9 cellular contexts compared by ENCODE assay signal in genomic region chr11:68447015-68447801, GRCh38. TPM values are rescaled to one million over a fixed set of nuclear protein-coding genes. Genes with fewer than 3 reads are reported as not detected.
DNase-seq lines count a peak whose midpoint lies in the region; TF ChIP-seq lines count a peak whose summit lies in the region.
"Had no signal": no experiment of that assay in that cellular context is flagged by ENCODE, and none has a peak within 500 bp of the region (broad histone marks: within the 10 kb centered on the region; RNA-seq: fewer than 3 reads in every experiment).

No MANE protein-coding gene starts in this region.

- in situ Hi-C loops in HAP-1 (cut with MboI; ENCODE audit: low sequenced_read_pairs) = loop anchor here (10.0 kb wide), 1 partner anchor 192 kb away; no protein-coding TSS in a partner anchor

- intact Hi-C loops in Calu3 (cut with micrococcal nuclease; ENCODE audit: unreplicated experiment) = no loop called here

- H3K36me3 Mint-ChIP-seq in Calu3 (ENCODE audit: insufficient read depth, unreplicated experiment) = peaks cover 17% of the 10 kb centered on the region
- no peaks in the 10 kb centered on the region for H3K36me3 Mint-ChIP-seq in activated CD4-positive, alpha-beta memory T cell treated with anti-CD3 and anti-CD28 coated beads, Interleukin-2, amount 10 ng/mL, durations not matched to agents 7 days and 5 days (ENCODE audit: low read depth)

- no TSS peak for BruUV-seq in Calu3 (replicated peaks; lab: Mats Ljungman, UMichigan)

- peak; percentile 86 for DNase-seq in Calu3
- DNase-seq in HAP-1 (ENCODE audit: low spot score in 2 of 2) = peak; percentile 42 to 86
- DNase-seq in NCI-H526 treated with DMSO at 0.1 percent for 48 hours (lab: John Stamatoyannopoulos, UW) = peak; percentile 36
- peak; percentile 82 for DNase-seq in activated CD4-positive, alpha-beta memory T cell treated with anti-CD3 and anti-CD28 coated beads, Interleukin-2, amount 10 ng/mL, durations not matched to agents 7 days and 5 days
- peak; percentile 88 for DNase-seq in ecto neural progenitor cell (ENCODE audit: low spot score)
- peak; percentile 73 to 83 for DNase-seq in lung microvascular endothelial cell (ENCODE audit: low read depth in 2 of 2)
- peak; percentile 62 for DNase-seq in stimulated activated CD8-positive, alpha-beta memory T cell treated with anti-CD3 and anti-CD28 coated beads, Interleukin-12 subunit alpha, Interleukin-12 subunit beta, amount 100 ng/mL, for 1 hour (ENCODE audit: low read depth)
- DNase-seq in NCI-H524 treated with DMSO at 0.1 percent for 48 hours (lab: John Stamatoyannopoulos, UW) = no peak

- no peaks in the 10 kb centered on the region for H3K4me1 ChIP-seq in HAP-1

- H3K27me3 ChIP-seq in HAP-1 (ENCODE audit: low read depth) = no peaks in the 10 kb centered on the region

- TF ChIP-seq CTCF in Calu3 (IDR thresholded peaks at IDR 0.05; ENCODE audit: unreplicated experiment) = peak; percentile 87

- no peaks in the 10 kb centered on the region for H3K9me3 Mint-ChIP-seq in Calu3 (ENCODE audit: low read depth, unreplicated experiment)
- H3K9me3 Mint-ChIP-seq in activated CD4-positive, alpha-beta memory T cell treated with anti-CD3 and anti-CD28 coated beads, Interleukin-2, amount 10 ng/mL, durations not matched to agents 7 days and 5 days = no peaks in the 10 kb centered on the region

- peaks cover 24% of the 10 kb centered on the region for H3K36me3 ChIP-seq in HAP-1 (replicated peaks)

- H3K27me3 Mint-ChIP-seq in Calu3 (ENCODE audit: unreplicated experiment) = no peaks in the 10 kb centered on the region
- no peaks in the 10 kb centered on the region for H3K27me3 Mint-ChIP-seq in activated CD4-positive, alpha-beta memory T cell treated with anti-CD3 and anti-CD28 coated beads, Interleukin-2, amount 10 ng/mL, durations not matched to agents 7 days and 5 days

- POLR2A ChIA-PET in activated CD4-positive, alpha-beta memory T cell treated with anti-CD3 and anti-CD28 coated beads, Interleukin-2, amount 10 ng/mL, durations not matched to agents 7 days and 5 days (lab: Charles Lee) = no interaction called here

- H3K27ac Mint-ChIP-seq in Calu3 (ENCODE audit: unreplicated experiment) = no peak overlapping the region
- H3K27ac Mint-ChIP-seq in activated CD4-positive, alpha-beta memory T cell treated with anti-CD3 and anti-CD28 coated beads, Interleukin-2, amount 10 ng/mL, durations not matched to agents 7 days and 5 days = no peak overlapping the region

- no peaks in the 10 kb centered on the region for H3K4me1 Mint-ChIP-seq in Calu3 (ENCODE audit: low read depth, unreplicated experiment)
- H3K4me1 Mint-ChIP-seq in activated CD4-positive, alpha-beta memory T cell treated with anti-CD3 and anti-CD28 coated beads, Interleukin-2, amount 10 ng/mL, durations not matched to agents 7 days and 5 days = peaks cover 3% of the 10 kb centered on the region

- no peak overlapping the region for H3K4me3 ChIP-seq in HAP-1
- H3K4me3 ChIP-seq: SK-N-MC had no signal

- H3K9me3 ChIP-seq in HAP-1 = no peaks in the 10 kb centered on the region

- CTCF ChIA-PET in Calu3 (lab: Charles Lee) = no interaction called here
- CTCF ChIA-PET in activated CD4-positive, alpha-beta memory T cell treated with anti-CD3 and anti-CD28 coated beads, Interleukin-2, amount 10 ng/mL, durations not matched to agents 7 days and 5 days (lab: Charles Lee) = interaction anchor here (0.9 kb wide), 1 partner anchor 187 kb away, joined by 4 read pairs; no protein-coding TSS in a partner anchor

- no peak overlapping the region for H3K4me3 Mint-ChIP-seq in Calu3 (ENCODE audit: low read depth, unreplicated experiment)
- no peak overlapping the region for H3K4me3 Mint-ChIP-seq in activated CD4-positive, alpha-beta memory T cell treated with anti-CD3 and anti-CD28 coated beads, Interleukin-2, amount 10 ng/mL, durations not matched to agents 7 days and 5 days

RNA-seq across cellular contexts. Expression of gene PPP6R3, which starts 13.3 kb away (rescaled TPM):
- 116 and 122 TPM in 2 replicates for total RNA-seq in Calu3 (2022)
- total RNA-seq in activated CD4-positive, alpha-beta memory T cell treated with anti-CD3 and anti-CD28 coated beads, Interleukin-2, amount 10 ng/mL, durations not matched to agents 7 days and 5 days = 100 to 1,000 TPM; 105 to 115 TPM
- total RNA-seq in lung microvascular endothelial cell = 95.9 and 133 TPM in 2 replicates
